ENCODE assay signal across 8 cellular contexts in the genomic region with DNA sequence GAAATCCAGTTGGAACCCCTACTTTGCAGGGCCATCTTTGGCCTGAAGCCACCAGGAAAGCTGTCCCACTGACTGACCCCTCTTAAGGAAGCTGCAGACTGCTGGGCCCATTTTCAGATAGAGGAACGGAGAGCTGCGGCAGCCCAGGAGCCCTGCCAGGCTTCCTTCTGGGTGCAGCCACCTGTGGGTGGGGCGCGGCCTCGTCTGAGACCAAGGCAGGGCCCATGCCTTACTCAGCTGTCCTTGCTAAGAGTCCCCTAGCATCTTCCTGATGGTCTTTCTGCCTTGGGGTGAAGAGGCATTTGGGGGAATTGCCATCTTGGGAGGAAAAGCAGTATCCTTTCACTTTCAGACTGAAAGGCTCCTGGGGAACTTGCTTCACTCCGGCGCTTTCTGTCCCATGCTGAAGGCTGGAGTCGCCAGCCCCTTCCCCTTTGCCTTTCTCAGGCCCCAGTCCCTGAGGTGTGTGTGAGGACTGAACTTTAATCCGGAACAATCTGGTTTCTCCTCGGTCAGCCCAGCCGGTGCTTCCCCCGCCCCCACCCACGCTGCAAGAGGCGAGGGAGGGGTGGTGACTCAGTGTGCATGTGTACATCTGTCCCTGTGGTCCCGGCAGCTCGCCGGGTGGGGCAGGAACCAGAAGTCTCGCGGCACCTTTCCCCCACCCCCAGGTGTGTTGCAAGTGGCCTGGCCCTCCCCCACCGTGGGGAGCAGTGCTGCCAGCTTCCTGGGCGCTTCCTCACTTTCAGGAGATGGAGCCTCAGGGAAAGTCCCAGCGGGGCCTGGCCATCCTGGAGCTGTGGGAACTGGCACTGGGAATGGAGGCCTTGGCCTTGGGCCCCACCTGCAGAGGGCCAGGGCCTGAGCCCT.
A peak's percentile ranks its signal among the peaks of the same experiment; 100 is the strongest.
DNase-seq lines count a peak whose midpoint lies in the region; ATAC-seq and TF ChIP-seq lines count a peak whose summit lies in the region.

No MANE protein-coding gene starts in this region.

- peaks cover 67% of the 10 kb centered on the region for H3K4me1 Mint-ChIP-seq in central memory CD8-positive, alpha-beta T cell
- H3K4me1 Mint-ChIP-seq in memory B cell: peaks cover 39% of the 10 kb centered on the region

- peak; percentile 94 for DNase-seq in AG20443 (ENCODE audit: low spot score)
- peak; percentile 64 to 81 for DNase-seq in central memory CD8-positive, alpha-beta T cell (ENCODE audit: low spot score in 2 of 2)
- peak; percentile 51 to 52 for DNase-seq in memory B cell (ENCODE audit: low spot score in 2 of 2)
- peak; percentile 69 to 79 for DNase-seq in stimulated activated CD8-positive, alpha-beta memory T cell treated with anti-CD3 and anti-CD28 coated beads, Interleukin-2, amount 100 ng/mL, for 1 hour (ENCODE audit: low read depth in 2 of 2)
- DNase-seq in NCI-H1105 treated with DMSO at 0.1 percent for 48 hours (lab: John Stamatoyannopoulos, UW): no peak

- peak overlapping the region; percentile 99 for H3K27ac Mint-ChIP-seq in central memory CD8-positive, alpha-beta T cell (ENCODE audit: low read depth)
- H3K27ac Mint-ChIP-seq in memory B cell: peak overlapping the region; percentile 99

- H3K79me2 ChIP-seq in Loucy (ENCODE audit: insufficient read depth, low read length): peaks cover 73% of the 10 kb centered on the region

- H3K9ac ChIP-seq in Loucy (ENCODE audit: low read depth, low read length, poor library complexity, severe bottlenecking): peak overlapping the region; percentile 90

- no peaks in the 10 kb centered on the region for H3K27me3 Mint-ChIP-seq in central memory CD8-positive, alpha-beta T cell
- no peaks in the 10 kb centered on the region for H3K27me3 Mint-ChIP-seq in memory B cell

- H3K27me3 ChIP-seq in Loucy (ENCODE audit: insufficient read depth, low read length, poor library complexity, severe bottlenecking): no peaks in the 10 kb centered on the region

- H3K4me3 Mint-ChIP-seq in central memory CD8-positive, alpha-beta T cell: peak overlapping the region; percentile 96
- H3K4me3 Mint-ChIP-seq in memory B cell: peak overlapping the region; percentile 99

- H3K9me3 Mint-ChIP-seq in central memory CD8-positive, alpha-beta T cell: no peaks in the 10 kb centered on the region
- no peaks in the 10 kb centered on the region for H3K9me3 Mint-ChIP-seq in memory B cell

- no peaks in the 10 kb centered on the region for H3K9me2 ChIP-seq in Loucy (replicated peaks; ENCODE audit: low read depth, low read length)

- no peaks in the 10 kb centered on the region for H3K9me3 ChIP-seq in Loucy (ENCODE audit: insufficient read depth, low read depth, low read length)

- 0 out of 2 replicates have a peak, but pooled peaks cover 3% of the 10 kb centered on the region for H3F3A ChIP-seq in Loucy (ENCODE audit: low read depth)

- H3K4me3 ChIP-seq in Loucy (ENCODE audit: low read length, poor library complexity, severe bottlenecking): peak overlapping the region; percentile 98

- H3K36me3 ChIP-seq in Loucy (ENCODE audit: insufficient read depth, low read length): peaks cover 38% of the 10 kb centered on the region; the same call in 1 of the 2 replicates

- H2AFZ ChIP-seq in Loucy (ENCODE audit: low read length): no peak overlapping the region

- peak overlapping the region; percentile 93 for H3K4me2 ChIP-seq in Loucy (ENCODE audit: low read depth, low read length, poor library complexity, severe bottlenecking)

- peak; percentile 33 for ATAC-seq in GM19395 (IDR thresholded peaks at IDR 0.05; ENCODE audit: unreplicated experiment)
- ATAC-seq in activated CD4-positive, CD25-positive, alpha-beta regulatory T cell treated with anti-CD3 and anti-CD28 coated beads, Interleukin-2, amount 50 U/mL, for 24 hours: peak; percentile 65 to 66
- ATAC-seq in central memory CD8-positive, alpha-beta T cell (replicated peaks; ENCODE audit: extremely low read depth, poor library complexity, severe bottlenecking): peak; percentile 56
- ATAC-seq in memory B cell (ENCODE audit: low read depth): peak; percentile 38

- TF ChIP-seq CTCF in Loucy (conservative IDR thresholded peaks at IDR 0.05; ENCODE audit: low read length): no peak

- peaks cover 94% of the 10 kb centered on the region for H3K36me3 Mint-ChIP-seq in central memory CD8-positive, alpha-beta T cell (ENCODE audit: insufficient read depth)
- H3K36me3 Mint-ChIP-seq in memory B cell: peaks cover 40% of the 10 kb centered on the region

- peaks cover 60% of the 10 kb centered on the region for H4K20me1 ChIP-seq in Loucy (ENCODE audit: insufficient read depth, low read length, poor library complexity, severe bottlenecking)

- peaks cover 55% of the 10 kb centered on the region for H3K4me1 ChIP-seq in Loucy (ENCODE audit: insufficient read depth, low read length, poor library complexity, severe bottlenecking)
